36 cellular contexts compared by ENCODE assay signal in the genomic region with DNA sequence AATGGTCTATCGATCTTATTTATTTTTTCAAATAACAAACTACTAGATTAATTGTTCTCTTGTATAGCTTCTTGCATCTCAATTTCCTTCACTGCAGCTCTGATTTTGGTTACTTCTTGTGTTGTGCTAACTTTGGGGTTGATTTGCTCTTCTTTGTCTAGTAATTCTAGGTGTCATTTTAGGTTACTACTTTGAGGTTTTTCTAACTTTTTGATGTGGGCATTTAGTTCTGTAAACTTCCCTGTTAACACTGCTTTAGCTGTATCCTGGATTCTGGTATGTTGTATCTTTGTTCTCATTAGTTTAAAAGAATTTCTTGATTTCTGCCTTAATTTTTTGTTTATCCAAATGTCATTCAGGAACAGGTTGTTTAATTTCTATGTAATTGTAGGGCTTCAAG.
"Had no signal": no experiment of that assay in that cellular context is flagged by ENCODE, and none has a peak within 500 bp of the region (broad histone marks: within the 10 kb centered on the region; RNA-seq: fewer than 3 reads in every experiment).

No MANE protein-coding gene starts in this region.

- H3K9me3 ChIP-seq: MG63 had no signal

- DNase-seq: Karpas-422, Kasumi-1, MG63, MM.1S, MV-4-11, NCI-H1048, NCI-H1092, NCI-H1092 treated with DMSO at 0.1 percent for 48 hours, NCI-H1105, NCI-H1105 treated with DMSO at 0.1 percent for 48 hours, NCI-H1417, NCI-H1417 treated with DMSO at 0.1 percent for 48 hours, NCI-H1436, NCI-H1436 treated with DMSO at 0.1 percent for 48 hours, NCI-H146, NCI-H1694, NCI-H1694 treated with DMSO at 0.1 percent for 48 hours, NCI-H187, NCI-H187 treated with DMSO at 0.1 percent for 48 hours, NCI-H1930, NCI-H2029, NCI-H2029 treated with DMSO at 0.1 percent for 48 hours, NCI-H2081, NCI-H2081 treated with DMSO at 0.1 percent for 48 hours, NCI-H2107, NCI-H2171, NCI-H2171 treated with DMSO at 0.1 percent for 48 hours, NCI-H2227 treated with DMSO at 0.1 percent for 48 hours, NCI-H226, NCI-H345, NCI-H446, NCI-H446 treated with DMSO at 0.1 percent for 48 hours, NCI-H510A, NCI-H510A treated with DMSO at 0.1 percent for 48 hours, NCI-H524, NCI-H524 treated with DMSO at 0.1 percent for 48 hours had no signal

- H3K4me3 ChIP-seq: MG63 had no signal

- H3K27me3 ChIP-seq: MG63 had no signal

- H3K36me3 ChIP-seq: MG63 had no signal
